ENCODE assay signal across 1 cellular context in genomic region chr7:34837316-34837715, GRCh38.
TF ChIP-seq lines count a peak whose summit lies in the region.

No MANE protein-coding gene starts in this region.

TF ChIP-seq in HCT116, 20 proteins besides CTCF, POLR2A, EP300 and RAD21 (continued from another document):
- TF ChIP-seq REST (IDR thresholded peaks at IDR 0.05; ENCODE audit: low read depth) (no peak), EZH2 (IDR thresholded peaks at IDR 0.05) (no peak), SIN3A (IDR thresholded peaks at IDR 0.05; ENCODE audit: low read depth) (no peak), ZFX (IDR thresholded peaks at IDR 0.05) (no peak), EGR1 (IDR thresholded peaks at IDR 0.05; ENCODE audit: low read depth) (no peak)
TF ChIP-seq in HCT116: peak in this region for 0.
